ENCODE assay signal across 19 cellular contexts in genomic region chr16:173861-174769, GRCh38. TPM values are rescaled to one million over a fixed set of nuclear protein-coding genes. Genes with fewer than 3 reads are reported as not detected.
DNase-seq lines count a peak whose midpoint lies in the region; ATAC-seq and TF ChIP-seq lines count a peak whose summit lies in the region.
"Not testable (repeated sequence)": the region's sequence is repeated elsewhere in the genome, so short reads cannot be mapped to it uniquely, and the experiment has no call there.
"Had no signal": no experiment of that assay in that cellular context is flagged by ENCODE, and none has a peak within 500 bp of the region (broad histone marks: within the 10 kb centered on the region; RNA-seq: fewer than 3 reads in every experiment).

No MANE protein-coding gene starts in this region.

- not testable (repeated sequence) for H3K4me1 ChIP-seq in CD8-positive, alpha-beta T cell (ENCODE audit: insufficient read depth, low read length); thyroid gland

- H3K4me3 Mint-ChIP-seq in CD8-positive, alpha-beta T cell: peak overlapping the region; percentile 15
- H3K4me3 Mint-ChIP-seq in naive thymus-derived CD8-positive, alpha-beta T cell: peak overlapping the region in 7 of 10 donors; percentile 6 to 74 (median 59)

- peaks cover 25% of the 10 kb centered on the region for H3K27me3 ChIP-seq in CD8-positive, alpha-beta T cell (ENCODE audit: insufficient read depth, low read length)
- peaks cover 20% of the 10 kb centered on the region for H3K27me3 ChIP-seq in thyroid gland

- peaks cover 15% of the 10 kb centered on the region for H3K4me1 Mint-ChIP-seq in CD8-positive, alpha-beta T cell (ENCODE audit: low read depth)
- peaks cover 4 to 23% (median 19%) of the 10 kb centered on the region in 4 donors for H3K4me1 Mint-ChIP-seq in naive thymus-derived CD8-positive, alpha-beta T cell

- CTCF ChIA-PET in CD8-positive, alpha-beta T cell (lab: Charles Lee): not testable (repeated sequence)

- DNase-seq in CD8-positive, alpha-beta T cell; naive thymus-derived CD8-positive, alpha-beta T cell: not testable (repeated sequence)
- DNase-seq in HT-29 (ENCODE audit: low spot score) (peak; percentile 19), astrocyte of the hippocampus (ENCODE audit: low read depth, low spot score) (peak; percentile 50), kidney glomerular epithelial cell (lab: John Stamatoyannopoulos, UW) (peak; percentile 7), thyroid gland (peak; percentile 26 to 33)

- not testable (repeated sequence) for H3K9me3 Mint-ChIP-seq in CD8-positive, alpha-beta T cell; naive thymus-derived CD8-positive, alpha-beta T cell

- not testable (repeated sequence) for TF ChIP-seq POLR2A in thyroid gland (IDR thresholded peaks at IDR 0.05)

- H3K27ac ChIP-seq in CD8-positive, alpha-beta T cell (ENCODE audit: low read depth, low read length); thyroid gland: not testable (repeated sequence)

- H3K36me3 ChIP-seq in CD8-positive, alpha-beta T cell (ENCODE audit: insufficient read depth, low read length); thyroid gland: not testable (repeated sequence)

- POLR2A ChIA-PET in CD8-positive, alpha-beta T cell (lab: Charles Lee): not testable (repeated sequence)
- POLR2A ChIA-PET in naive thymus-derived CD8-positive, alpha-beta T cell (lab: Charles Lee): interaction anchor here (0.6 kb wide), 1 partner anchor 193 kb away, joined by 3 read pairs; no protein-coding TSS in a partner anchor

- intact Hi-C loops in CD8-positive, alpha-beta T cell (cut with DNase I, micrococcal nuclease); thyroid gland (cut with DNase I): not testable (repeated sequence)

- not testable (repeated sequence) for TF ChIP-seq CTCF in CD8-positive, alpha-beta T cell (IDR thresholded peaks at IDR 0.05); thyroid gland (IDR thresholded peaks at IDR 0.05)

- not testable (repeated sequence) for H3K27ac Mint-ChIP-seq in CD8-positive, alpha-beta T cell; naive thymus-derived CD8-positive, alpha-beta T cell

- H3K9me3 ChIP-seq in CD8-positive, alpha-beta T cell (ENCODE audit: low read length); thyroid gland: not testable (repeated sequence)

- ATAC-seq in CD8-positive, alpha-beta T cell; naive thymus-derived CD8-positive, alpha-beta T cell: not testable (repeated sequence)
- ATAC-seq in SK-N-SH treated with all-trans-retinoic acid at 6 μM for 48 hours: peak; percentile 28
- ATAC-seq in esophagus mucosa: peak; percentile 11

- peaks cover 48% of the 10 kb centered on the region for H3K27me3 Mint-ChIP-seq in CD8-positive, alpha-beta T cell (ENCODE audit: low read depth)
- H3K27me3 Mint-ChIP-seq in naive thymus-derived CD8-positive, alpha-beta T cell: peaks cover 25 to 68% (median 46%) of the 10 kb centered on the region in 5 donors

- not testable (repeated sequence) for H3K36me3 Mint-ChIP-seq in CD8-positive, alpha-beta T cell; naive thymus-derived CD8-positive, alpha-beta T cell

- WGBS in thyroid gland, 2 donors: 0 to 5% methylated on average over 4 to 7 of the region's 13 CpGs

- H3K4me3 ChIP-seq in CD8-positive, alpha-beta T cell (ENCODE audit: low read depth, low read length); thyroid gland (replicated peaks in 1 of 3): not testable (repeated sequence)

RNA-seq across cellular contexts. Expression of gene HBA2, which starts 1.4 kb away (rescaled TPM):
- not detected for total RNA-seq in CD8-positive, alpha-beta T cell
- not detected in 2 replicates for total RNA-seq in HT-29 (2014; rRNA removed; shearing (Covaris generic))
- total RNA-seq in esophagus mucosa: 8.2 TPM
- not detected for total RNA-seq in naive thymus-derived CD8-positive, alpha-beta T cell
- polyA plus RNA-seq in naive thymus-derived CD8-positive, alpha-beta T cell: 1 to 10 TPM in 1 of 3 donors, under 1 TPM in 1, not detected in 1; 0.89 to 8.6 TPM
- total RNA-seq in thyroid gland: 100 to 1,000 TPM in 1 of 4 donors, 10 to 100 TPM in 3; 21.2 to 136 (median 51.3) TPM
- total RNA-seq: activated CD8-positive, alpha-beta memory T cell treated with anti-CD3 and anti-CD28 coated beads, Interleukin-2, amount 10 ng/mL, durations not matched to agents 7 days and 5 days; activated naive CD4-positive, alpha-beta T cell treated with anti-CD3 and anti-CD28 coated beads, Interleukin-2, amount 50 U/mL, for 72 hours; PC-9 had no signal

RNA-seq across cellular contexts. Expression of gene HBA1, which starts 2.4 kb away (rescaled TPM):
- under 1 TPM in 1 of 2 experiments, not detected in 1; 0.68 TPM for total RNA-seq in CD8-positive, alpha-beta T cell
- not detected in 2 replicates for total RNA-seq in HT-29 (2014; rRNA removed; shearing (Covaris generic))
- 7.9 TPM for total RNA-seq in esophagus mucosa
- total RNA-seq in naive thymus-derived CD8-positive, alpha-beta T cell: not detected
- polyA plus RNA-seq in naive thymus-derived CD8-positive, alpha-beta T cell: 1 to 10 TPM in 1 of 3 donors, not detected in 2; 1.7 TPM
- 100 to 1,000 TPM in 1 of 4 donors, 10 to 100 TPM in 1, not detected in 2; 16.5 to 110 TPM for total RNA-seq in thyroid gland
- total RNA-seq: activated CD4-positive, alpha-beta T cell treated with anti-CD3 and anti-CD28 coated beads, Interleukin-2, amount 10 ng/mL, durations not matched to agents 7 days and 5 days; activated CD8-positive, alpha-beta memory T cell treated with anti-CD3 and anti-CD28 coated beads, Interleukin-2, amount 10 ng/mL, durations not matched to agents 7 days and 5 days; activated naive CD4-positive, alpha-beta T cell treated with anti-CD3 and anti-CD28 coated beads, Interleukin-2, amount 50 U/mL, for 72 hours; CD4-positive, CD25-positive, alpha-beta regulatory T cell; PC-9 had no signal

RNA-seq across cellular contexts. Expression of gene HBQ1, which starts 6.1 kb away (rescaled TPM):
- total RNA-seq in CD8-positive, alpha-beta T cell: not detected
- total RNA-seq in HT-29 (2014; rRNA removed; shearing (Covaris generic)): not detected in 2 replicates
- total RNA-seq in esophagus mucosa (not detected), thyroid gland (not detected)
- total RNA-seq in naive thymus-derived CD8-positive, alpha-beta T cell: not detected
- under 1 TPM in 1 of 3 donors, not detected in 2; 0.71 TPM for polyA plus RNA-seq in naive thymus-derived CD8-positive, alpha-beta T cell
- total RNA-seq: activated CD4-positive, alpha-beta T cell treated with anti-CD3 and anti-CD28 coated beads, Interleukin-2, amount 10 ng/mL, durations not matched to agents 7 days and 5 days; activated CD8-positive, alpha-beta memory T cell treated with anti-CD3 and anti-CD28 coated beads, Interleukin-2, amount 10 ng/mL, durations not matched to agents 7 days and 5 days; CD4-positive, CD25-positive, alpha-beta regulatory T cell; heart left ventricle; lower lobe of right lung; ovary; PC-9; ureter had no signal
- polyA plus RNA-seq: CD4-positive, CD25-positive, alpha-beta regulatory T cell; heart left ventricle; IgD-negative memory B cell had no signal

RNA-seq across cellular contexts. Expression of gene HBM, which starts 8.3 kb away (rescaled TPM):
- not detected for total RNA-seq in CD8-positive, alpha-beta T cell
- total RNA-seq in HT-29 (2014; rRNA removed; shearing (Covaris generic)): not detected in 2 replicates
- total RNA-seq in esophagus mucosa (not detected), thyroid gland (not detected)
- not detected for total RNA-seq in naive thymus-derived CD8-positive, alpha-beta T cell
- polyA plus RNA-seq in naive thymus-derived CD8-positive, alpha-beta T cell: not detected
- total RNA-seq: activated CD4-positive, alpha-beta T cell treated with anti-CD3 and anti-CD28 coated beads, Interleukin-2, amount 10 ng/mL, durations not matched to agents 7 days and 5 days; activated CD8-positive, alpha-beta memory T cell treated with anti-CD3 and anti-CD28 coated beads, Interleukin-2, amount 10 ng/mL, durations not matched to agents 7 days and 5 days; activated naive CD4-positive, alpha-beta T cell treated with anti-CD3 and anti-CD28 coated beads, Interleukin-2, amount 50 U/mL, for 72 hours; CD4-positive, CD25-positive, alpha-beta regulatory T cell; lower lobe of right lung; PC-9; ureter had no signal
- polyA plus RNA-seq: CD4-positive, CD25-positive, alpha-beta regulatory T cell; heart left ventricle; IgD-negative memory B cell; ovary had no signal

RNA-seq across cellular contexts. Expression of gene HBZ, which starts 21.7 kb away (rescaled TPM):
- total RNA-seq in CD8-positive, alpha-beta T cell: not detected
- not detected in 2 replicates for total RNA-seq in HT-29 (2014; rRNA removed; shearing (Covaris generic))
- total RNA-seq in esophagus mucosa (not detected), thyroid gland (not detected)
- total RNA-seq in naive thymus-derived CD8-positive, alpha-beta T cell: not detected
- polyA plus RNA-seq in naive thymus-derived CD8-positive, alpha-beta T cell: not detected
- total RNA-seq: activated CD4-positive, alpha-beta T cell treated with anti-CD3 and anti-CD28 coated beads, Interleukin-2, amount 10 ng/mL, durations not matched to agents 7 days and 5 days; activated CD8-positive, alpha-beta memory T cell treated with anti-CD3 and anti-CD28 coated beads, Interleukin-2, amount 10 ng/mL, durations not matched to agents 7 days and 5 days; activated naive CD4-positive, alpha-beta T cell treated with anti-CD3 and anti-CD28 coated beads, Interleukin-2, amount 50 U/mL, for 72 hours; CD4-positive, CD25-positive, alpha-beta regulatory T cell; heart left ventricle; lower lobe of right lung; PC-9; sciatic nerve; ureter had no signal
- polyA plus RNA-seq: CD4-positive, CD25-positive, alpha-beta regulatory T cell; heart left ventricle; IgD-negative memory B cell; ovary had no signal
